In genomic region chr18:59156316-59156715, GRCh38 we compare ENCODE assay signal across 8 cellular contexts.
"Had no signal": no experiment of that assay in that cellular context is flagged by ENCODE, and none has a peak within 500 bp of the region (broad histone marks: within the 10 kb centered on the region; RNA-seq: fewer than 3 reads in every experiment).

No MANE protein-coding gene starts in this region.

- H3K4me1 ChIP-seq: HAP-1 had no signal

- H3K9me3 ChIP-seq: HAP-1 had no signal

- H3K4me2 ChIP-seq: GM23338 had no signal

- DNase-seq: H7, IMR-90, KG1 had no signal

- H2AFZ ChIP-seq: GM23338 had no signal

- H3K4me3 ChIP-seq: GM23338, HAP-1, K562 had no signal

- ATAC-seq: GM23338, HCT116, K562 had no signal

- H3K27ac ChIP-seq: HL-60 had no signal
